Comparison of ENCODE assay signal across 13 cellular contexts in genomic region chr11:131746201-131746600, GRCh38.
"Had no signal": no experiment of that assay in that cellular context is flagged by ENCODE, and none has a peak within 500 bp of the region (broad histone marks: within the 10 kb centered on the region; RNA-seq: fewer than 3 reads in every experiment).

No MANE protein-coding gene starts in this region.

- H3K4me3 Mint-ChIP-seq: dendritic cell treated with granulocyte-macrophage colony-stimulating factor and Interleukin-4, amounts not matched to agents 40 ng/mL and 50 ng/mL, for 4 days; naive thymus-derived CD4-positive, alpha-beta T cell; nephron progenitor cell had no signal

- DNase-seq: erythroblast; heart left ventricle; hippocampal formation; naive thymus-derived CD4-positive, alpha-beta T cell; nephron progenitor cell; ovary; sigmoid colon; stimulated activated CD4-positive, alpha-beta T cell treated with anti-CD3 and anti-CD28 coated beads, Interleukin-12 subunit alpha, Interleukin-12 subunit beta, amount 100 ng/mL, for 4 hours; stimulated activated naive CD4-positive, alpha-beta T cell; trophoblast cell had no signal

- H3K36me3 Mint-ChIP-seq: naive thymus-derived CD4-positive, alpha-beta T cell had no signal

- H3K9me3 ChIP-seq: heart left ventricle, ovary, right atrium auricular region, sigmoid colon had no signal

- H3K27me3 ChIP-seq: ovary, right atrium auricular region, sigmoid colon had no signal

- H3K36me3 ChIP-seq: heart left ventricle, ovary, right atrium auricular region, sigmoid colon had no signal

- H3K9me3 Mint-ChIP-seq: dendritic cell treated with granulocyte-macrophage colony-stimulating factor and Interleukin-4, amounts not matched to agents 40 ng/mL and 50 ng/mL, for 4 days; nephron progenitor cell had no signal

- H3K27ac ChIP-seq: heart left ventricle, ovary, right atrium auricular region, sigmoid colon had no signal

- H3K27ac Mint-ChIP-seq: dendritic cell treated with granulocyte-macrophage colony-stimulating factor and Interleukin-4, amounts not matched to agents 40 ng/mL and 50 ng/mL, for 4 days; naive thymus-derived CD4-positive, alpha-beta T cell; nephron progenitor cell had no signal

- H3K4me3 ChIP-seq: heart left ventricle, ovary, right atrium auricular region, sigmoid colon, skin epidermis had no signal

- H3K4me1 ChIP-seq: sigmoid colon had no signal
